Comparison of ENCODE assay signal across 14 cellular contexts in genomic region chr12:71772728-71773127, GRCh38.
"Had no signal": no experiment of that assay in that cellular context is flagged by ENCODE, and none has a peak within 500 bp of the region (broad histone marks: within the 10 kb centered on the region; RNA-seq: fewer than 3 reads in every experiment).

No MANE protein-coding gene starts in this region.

- H3K27ac ChIP-seq: adrenal gland, heart left ventricle, prostate gland had no signal

- DNase-seq: activated effector memory CD4-positive, alpha-beta T cell treated with Interleukin-2 at 50 U/mL for 16 hours; activated naive CD4-positive, alpha-beta T cell treated with anti-CD3 and anti-CD28 coated beads, Interleukin-2, amount 50 U/mL, for 16 hours; adrenal gland; dorsolateral prefrontal cortex; endodermal cell; heart left ventricle; immature natural killer cell; mesendoderm; right cardiac atrium; stimulated activated CD4-positive, alpha-beta T cell treated with anti-CD3 and anti-CD28 coated beads, Interleukin-4, amount 100 ng/mL, for 24 hours; stimulated activated naive CD4-positive, alpha-beta T cell treated with Interleukin-2 at 50 U/mL for 16 hours; trophoblast cell had no signal

- H3K27me3 ChIP-seq: adrenal gland, dorsolateral prefrontal cortex, heart left ventricle had no signal

- H3K4me1 ChIP-seq: prostate gland had no signal

- ATAC-seq: activated CD4-positive, CD25-positive, alpha-beta regulatory T cell treated with anti-CD3 and anti-CD28 coated beads, Interleukin-2, amount 50 U/mL, for 24 hours; heart left ventricle; right cardiac atrium had no signal

- H3K9me3 ChIP-seq: adrenal gland, heart left ventricle, prostate gland had no signal

- H3K36me3 ChIP-seq: prostate gland had no signal

- H3K4me3 ChIP-seq: adrenal gland, dorsolateral prefrontal cortex, heart left ventricle, prostate gland had no signal
